ENCODE assay signal across 8 cellular contexts in genomic region chr2:121648206-121648605, GRCh38. TPM values are rescaled to one million over a fixed set of nuclear protein-coding genes. Genes with fewer than 3 reads are reported as not detected.
DNase-seq lines count a peak whose midpoint lies in the region; ATAC-seq, FAIRE-seq and TF ChIP-seq lines count a peak whose summit lies in the region.

No MANE protein-coding gene starts in this region.

- H3K27ac ChIP-seq in cardiac muscle cell (peak overlapping the region; percentile 95), Panc1 (ENCODE audit: low read length) (peak overlapping the region; percentile 99), pancreas (peak overlapping the region; percentile 87 to 97 (median 95))

- BruUV-seq in Panc1 (replicated peaks; lab: Mats Ljungman, UMichigan), result no TSS peak

- POLR2A ChIA-PET in Panc1 (lab: Charles Lee), result interaction anchor here (0.6 to 2.9 kb wide), 3 partner anchors 75 to 910 kb away, joined by 3 to 12 read pairs (median 3); partner anchors contain the start of gene RNU4ATAC

- H3K27me3 ChIP-seq in cardiac muscle cell, result no peaks in the 10 kb centered on the region
- no peaks in the 10 kb centered on the region for H3K27me3 ChIP-seq in Panc1 (ENCODE audit: control insufficient read depth, insufficient read depth, low read length)
- no peaks in the 10 kb centered on the region for H3K27me3 ChIP-seq in pancreas

- FAIRE-seq in pancreas (lab: Jason Lieb, UNC), result no peak

- no peak for TF ChIP-seq CTCF in cardiac muscle cell (IDR thresholded peaks at IDR 0.05; ENCODE audit: low read depth, low read length)
- no peak for TF ChIP-seq CTCF in Panc1 (IDR thresholded peaks at IDR 0.05)
- no peak for TF ChIP-seq CTCF in epithelial cell of proximal tubule (conservative IDR thresholded peaks at IDR 0.05; ENCODE audit: low read depth, low read length)
- TF ChIP-seq CTCF in pancreas (IDR thresholded peaks at IDR 0.05), result no peak

- H3K9me3 ChIP-seq in cardiac muscle cell (ENCODE audit: low read depth) (no peaks in the 10 kb centered on the region), Panc1 (ENCODE audit: control insufficient read depth, insufficient read depth, low read depth, low read length) (no peaks in the 10 kb centered on the region), pancreas (no peaks in the 10 kb centered on the region)

- CTCF ChIA-PET in Panc1 (lab: Charles Lee), result interaction anchor here (0.6 kb wide), 1 partner anchor 88 kb away, joined by 7 read pairs; the partner anchor contains the start of gene NIFK

- 2% methylated on average over 9 of the region's 9 CpGs for WGBS in pancreas, 2 donors

- in situ Hi-C loops in Panc1 (cut with HindIII; ENCODE audit: low pct_unique_long_range_greater_than_20kb, low sequenced_read_pairs), result no loop called here

- intact Hi-C loops in left cardiac atrium (cut with DNase I), result loop anchor here in 1 of 2 donors (5.0 kb wide), 2 partner anchors 51 to 116 kb away; partner anchors contain the start of gene RNU4ATAC
- intact Hi-C loops in Panc1 (cut with micrococcal nuclease; ENCODE audit: unreplicated experiment), result loop anchor here (5.0 kb wide), 1 partner anchor 51 kb away; no protein-coding TSS in a partner anchor
- intact Hi-C loops in pancreas (cut with DNase I), result no loop called here

- ATAC-seq in left cardiac atrium, result no peak
- ATAC-seq in Panc1, result no peak
- ATAC-seq in pancreas, result no peak
- no peak for ATAC-seq in GM19328 (IDR thresholded peaks at IDR 0.05; ENCODE audit: unreplicated experiment)
- ATAC-seq in HG02852 (IDR thresholded peaks at IDR 0.05; ENCODE audit: unreplicated experiment), result no peak

- peaks cover 17% of the 10 kb centered on the region for H3K4me1 ChIP-seq in cardiac muscle cell (ENCODE audit: low read depth)
- H3K4me1 ChIP-seq in Panc1 (ENCODE audit: control insufficient read depth, insufficient read depth, low read length), result peaks cover 19% of the 10 kb centered on the region
- H3K4me1 ChIP-seq in pancreas, result peaks cover 11 to 20% (median 18%) of the 10 kb centered on the region in 3 donors

- peak in 1 of 2 donors; percentile 41 for DNase-seq in cardiac muscle cell (ENCODE audit: low read depth in 1 of 2, low spot score in 1 of 2)
- DNase-seq in left cardiac atrium, result no peak
- DNase-seq in Panc1 (ENCODE audit: low read depth, low spot score), result no peak
- no peak for DNase-seq in epithelial cell of proximal tubule (ENCODE audit: low read depth)
- DNase-seq in pancreas, result no peak
- no peak for DNase-seq in dedifferentiated amniotic fluid mesenchymal stem cell (ENCODE audit: extremely low spot score)

- H3K4me3 ChIP-seq in cardiac muscle cell (peak overlapping the region; percentile 86), Panc1 (ENCODE audit: low read depth in 2 of 2, low read length in 2 of 2) (peak overlapping the region; percentile 92 to 95), epithelial cell of proximal tubule (ENCODE audit: low read depth, low read length) (peak overlapping the region; percentile 82), pancreas (peak overlapping the region; percentile 67 to 90 (median 83))

- H3K36me3 ChIP-seq in cardiac muscle cell (no peaks in the 10 kb centered on the region), Panc1 (ENCODE audit: control insufficient read depth, insufficient read depth, low read length) (no peaks in the 10 kb centered on the region; the same call in 1 of the 2 replicates), pancreas (no peaks in the 10 kb centered on the region)

RNA-seq across cellular contexts. Expression of gene CLASP1, which starts 1.1 kb away (rescaled TPM):
- 41.1 and 53.0 TPM in 2 replicates for total RNA-seq in cardiac muscle cell
- polyA plus RNA-seq in cardiac muscle cell, result 24.8 and 37.0 TPM in 2 replicates
- 10 to 100 TPM; 46.0 to 48.2 TPM for total RNA-seq in left cardiac atrium
- 49.2 TPM for total RNA-seq in Panc1 (2021; ENCODE audit: unreplicated experiment)
- 22.2 TPM for polyA plus RNA-seq in Panc1 (2012; ENCODE audit: insufficient read length)
- total RNA-seq in epithelial cell of proximal tubule, result 26.2 and 35.0 TPM in 2 replicates
- total RNA-seq in pancreas, result 10 to 100 TPM; 17.1 to 34.5 (median 23.2) TPM
- polyA plus RNA-seq in pancreas, result 1 to 10 TPM; 8.9 to 9.3 TPM
